8 cellular contexts compared by ENCODE assay signal in genomic region chr5:154940772-154941620, GRCh38. TPM values are rescaled to one million over a fixed set of nuclear protein-coding genes. Genes with fewer than 3 reads are reported as not detected.
DNase-seq lines count a peak whose midpoint lies in the region; ATAC-seq and TF ChIP-seq lines count a peak whose summit lies in the region.

TSS of gene MRPL22 (plus strand) at chr5:154941073. CDS start at chr5:154941111, 38 bp downstream.

- H3K4me3 ChIP-seq in AG09309 (ENCODE audit: control insufficient read depth, low read depth, low read length) (peak within 1 kb of the TSS; percentile 61), spleen (peak within 1 kb of the TSS; percentile 46 to 88 (median 75))

- TF ChIP-seq CTCF in AG09309 (IDR thresholded peaks at IDR 0.05; ENCODE audit: control insufficient read depth, insufficient read depth, low read depth, low read length, missing control alignments) (no peak), spleen (IDR thresholded peaks at IDR 0.05 in 8 of 11, conservative IDR thresholded peaks at IDR 0.05 in 3 of 11) (peak in 6 of 11 experiments; percentile 18 to 58 (median 34))

- peak within 1 kb of the TSS; percentile 77 to 88 (median 83) for H3K27ac ChIP-seq in spleen

- 1 to 2% (median 1%) methylated on average over 40 of the region's 40 CpGs for WGBS in spleen, 5 donors

- peak; percentile 71 for DNase-seq in AG09309 (ENCODE audit: low read depth)
- DNase-seq in NCI-H446 (lab: John Stamatoyannopoulos, UW): peak; percentile 76 to 93
- peak; percentile 91 for DNase-seq in activated CD4-positive, CD25-positive, alpha-beta regulatory T cell treated with anti-CD3 and anti-CD28 coated beads, Interleukin-2, amount 50 U/mL, for 16 hours (ENCODE audit: low read depth, low spot score)
- peak; percentile 94 for DNase-seq in central memory CD4-positive, alpha-beta T cell
- peak; percentile 96 for DNase-seq in iris pigment epithelial cell (ENCODE audit: low read depth)
- DNase-seq in spleen: peak; percentile 97

- H3K4me1 ChIP-seq in spleen: peaks cover 28 to 91% (median 68%) of the 10 kb centered on the region in 6 donors

- no peaks in the 10 kb centered on the region for H3K27me3 ChIP-seq in spleen (replicated peaks in 1 of 7)

- peak in 1 of 3 donors; percentile 36 for TF ChIP-seq POLR2A in spleen (IDR thresholded peaks at IDR 0.05)

- intact Hi-C loops in spleen (cut with DNase I; ENCODE audit: low total_unique reads): no loop called here

- peaks cover 0 to 23% (median 3%) of the 10 kb centered on the region in 6 donors for H3K36me3 ChIP-seq in spleen

- ATAC-seq in GM19023 (IDR thresholded peaks at IDR 0.05; ENCODE audit: unreplicated experiment) (peak; percentile 39), HG03280 (IDR thresholded peaks at IDR 0.05; ENCODE audit: unreplicated experiment) (peak; percentile 54)

- no peaks in the 10 kb centered on the region for H3K9me3 ChIP-seq in spleen

RNA-seq across cellular contexts. Expression of gene MRPL22, which starts in this region (rescaled TPM):
- 10 to 100 TPM; 11.8 to 37.9 (median 31.5) TPM for total RNA-seq in spleen
- 10 to 100 TPM; 37.3 to 55.0 (median 47.4) TPM for polyA plus RNA-seq in spleen

Comparison
In these comparisons a context has a peak if more than half of its experiments do, and no peak if none do; other contexts are left out.
1. Peak in every context shown above with its lines: DNase-seq, ATAC-seq, H3K4me3 ChIP-seq and H3K27ac ChIP-seq.